ENCODE assay signal across 8 cellular contexts in the genomic region with DNA sequence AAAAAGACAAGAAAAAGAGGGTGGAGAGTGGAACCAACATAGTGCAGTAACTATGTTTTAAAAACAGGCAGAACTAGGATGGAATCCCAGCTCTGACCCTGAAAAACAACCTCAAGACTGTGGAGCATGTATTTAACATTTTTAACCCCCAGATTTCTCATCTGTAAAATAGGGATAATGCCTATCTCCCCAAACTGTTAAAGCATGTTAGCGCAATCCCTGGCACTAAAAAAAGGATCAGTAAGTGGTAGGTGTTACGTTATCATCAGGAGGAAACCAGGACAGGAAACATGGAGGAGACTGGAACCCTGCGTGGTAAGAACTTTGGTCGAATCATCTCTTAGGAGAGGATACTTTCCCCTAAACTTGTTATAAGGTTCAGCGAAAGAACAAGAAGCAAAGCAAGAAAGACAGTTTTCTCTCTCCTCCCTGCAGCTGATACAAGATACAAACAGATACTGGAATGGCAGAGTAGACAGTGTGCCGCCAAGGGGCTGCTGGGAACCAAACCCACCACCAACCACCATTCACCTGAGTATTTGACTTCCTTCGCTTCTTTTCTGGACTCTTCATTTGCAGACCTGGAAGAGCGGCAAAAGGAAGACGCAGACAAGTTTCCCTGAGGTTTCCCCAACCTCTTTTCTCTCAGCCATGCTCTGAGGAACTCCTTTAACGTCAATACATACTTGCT. TPM values are rescaled to one million over a fixed set of nuclear protein-coding genes. Genes with fewer than 3 reads are reported as not detected.
A peak's percentile ranks its signal among the peaks of the same experiment; 100 is the strongest.
DNase-seq lines count a peak whose midpoint lies in the region; ATAC-seq lines count a peak whose summit lies in the region.
"Had no signal": no experiment of that assay in that cellular context is flagged by ENCODE, and none has a peak within 500 bp of the region (broad histone marks: within the 10 kb centered on the region; RNA-seq: fewer than 3 reads in every experiment).

No MANE protein-coding gene starts in this region.

- no peaks in the 10 kb centered on the region for H3K27me3 Mint-ChIP-seq in activated CD8-positive, alpha-beta T cell treated with anti-CD3 and anti-CD28 coated beads, Interleukin-2, amount 10 ng/mL, durations not matched to agents 7 days and 5 days (ENCODE audit: low read depth)
- H3K27me3 Mint-ChIP-seq in stimulated activated naive CD8-positive, alpha-beta T cell treated with anti-CD3 and anti-CD28 coated beads, Interleukin-15, amount 100 ng/mL, for 72 hours: no peaks in the 10 kb centered on the region

- no peaks in the 10 kb centered on the region for H3K9me3 ChIP-seq in HUES6 (ENCODE audit: control insufficient read depth, insufficient read depth, low read depth, low read length)

- H3K27ac ChIP-seq in HUES6 (ENCODE audit: low read depth, low read length): no peak overlapping the region

- no peak for ATAC-seq in activated CD8-positive, alpha-beta T cell treated with anti-CD3 and anti-CD28 coated beads, Interleukin-2, amount 10 ng/mL, durations not matched to agents 7 days and 5 days
- no peak for ATAC-seq in stimulated activated naive CD8-positive, alpha-beta T cell treated with anti-CD3 and anti-CD28 coated beads, Interleukin-15, amount 100 ng/mL, for 72 hours
- ATAC-seq in GM19455 (IDR thresholded peaks at IDR 0.05; ENCODE audit: unreplicated experiment): no peak

- H3K9ac ChIP-seq in HUES6 (ENCODE audit: low read length): peak overlapping the region; percentile 95

- peaks cover 54% of the 10 kb centered on the region for H3K4me1 Mint-ChIP-seq in activated CD8-positive, alpha-beta T cell treated with anti-CD3 and anti-CD28 coated beads, Interleukin-2, amount 10 ng/mL, durations not matched to agents 7 days and 5 days (ENCODE audit: low read depth)
- H3K4me1 Mint-ChIP-seq in stimulated activated naive CD8-positive, alpha-beta T cell treated with anti-CD3 and anti-CD28 coated beads, Interleukin-15, amount 100 ng/mL, for 72 hours: peaks cover 79% of the 10 kb centered on the region

- peaks cover 23% of the 10 kb centered on the region for H3K4me1 ChIP-seq in HUES6 (ENCODE audit: control insufficient read depth, insufficient read depth, low read length)

- no peaks in the 10 kb centered on the region for H3K9me3 Mint-ChIP-seq in activated CD8-positive, alpha-beta T cell treated with anti-CD3 and anti-CD28 coated beads, Interleukin-2, amount 10 ng/mL, durations not matched to agents 7 days and 5 days (ENCODE audit: insufficient read depth)
- no peaks in the 10 kb centered on the region for H3K9me3 Mint-ChIP-seq in stimulated activated naive CD8-positive, alpha-beta T cell treated with anti-CD3 and anti-CD28 coated beads, Interleukin-15, amount 100 ng/mL, for 72 hours

- peak overlapping the region; percentile 82 for H3K4me3 ChIP-seq in HUES6 (ENCODE audit: low read depth, low read length)
- H3K4me3 ChIP-seq in iPS-11a (ENCODE audit: low read depth, low read length): peak overlapping the region; percentile 76

- no peak for DNase-seq in activated CD8-positive, alpha-beta T cell treated with anti-CD3 and anti-CD28 coated beads, Interleukin-2, amount 10 ng/mL, durations not matched to agents 7 days and 5 days
- no peak for DNase-seq in stimulated activated naive CD8-positive, alpha-beta T cell treated with anti-CD3 and anti-CD28 coated beads, Interleukin-15, amount 100 ng/mL, for 72 hours
- no peak for DNase-seq in NCI-H524 (lab: John Stamatoyannopoulos, UW)
- no peak for DNase-seq in NCI-H82 (lab: John Stamatoyannopoulos, UW)
- DNase-seq: occipital lobe had no signal

- peak overlapping the region; percentile 94 for H3K4me3 Mint-ChIP-seq in activated CD8-positive, alpha-beta T cell treated with anti-CD3 and anti-CD28 coated beads, Interleukin-2, amount 10 ng/mL, durations not matched to agents 7 days and 5 days
- H3K4me3 Mint-ChIP-seq in stimulated activated naive CD8-positive, alpha-beta T cell treated with anti-CD3 and anti-CD28 coated beads, Interleukin-15, amount 100 ng/mL, for 72 hours: peak overlapping the region; percentile 87 to 88

- H3K27me3 ChIP-seq in HUES6 (ENCODE audit: control insufficient read depth, insufficient read depth, low read length): no peaks in the 10 kb centered on the region

- POLR2A ChIA-PET in activated CD8-positive, alpha-beta T cell treated with anti-CD3 and anti-CD28 coated beads, Interleukin-2, amount 10 ng/mL, durations not matched to agents 7 days and 5 days (lab: Charles Lee): interaction anchor here (0.8 to 4.9 kb wide), 9 partner anchors 9 to 39 kb away, joined by 3 to 31 read pairs (median 6); a partner anchor contains a TSS

- peak overlapping the region; percentile 87 for H3K27ac Mint-ChIP-seq in activated CD8-positive, alpha-beta T cell treated with anti-CD3 and anti-CD28 coated beads, Interleukin-2, amount 10 ng/mL, durations not matched to agents 7 days and 5 days
- peak overlapping the region; percentile 90 to 96 for H3K27ac Mint-ChIP-seq in stimulated activated naive CD8-positive, alpha-beta T cell treated with anti-CD3 and anti-CD28 coated beads, Interleukin-15, amount 100 ng/mL, for 72 hours

- CTCF ChIA-PET in activated CD8-positive, alpha-beta T cell treated with anti-CD3 and anti-CD28 coated beads, Interleukin-2, amount 10 ng/mL, durations not matched to agents 7 days and 5 days (lab: Charles Lee): interaction anchor here (0.7 to 4.0 kb wide), 13 partner anchors 9 to 401 kb away, joined by 3 to 22 read pairs (median 6); a partner anchor contains a TSS

- H3K36me3 ChIP-seq in HUES6 (ENCODE audit: control insufficient read depth, insufficient read depth, low read length): peaks cover 40% of the 10 kb centered on the region

- peaks cover 51% of the 10 kb centered on the region for H3K36me3 Mint-ChIP-seq in activated CD8-positive, alpha-beta T cell treated with anti-CD3 and anti-CD28 coated beads, Interleukin-2, amount 10 ng/mL, durations not matched to agents 7 days and 5 days (ENCODE audit: low read depth)

RNA-seq across cellular contexts. Expression of a gene that starts 1.0 kb away (rescaled TPM):
- 10 to 100 TPM; 40.2 to 43.9 TPM for total RNA-seq in activated CD8-positive, alpha-beta T cell treated with anti-CD3 and anti-CD28 coated beads, Interleukin-2, amount 10 ng/mL, durations not matched to agents 7 days and 5 days

RNA-seq across cellular contexts. Expression of a gene that starts 4.7 kb away (rescaled TPM):
- total RNA-seq in activated CD8-positive, alpha-beta T cell treated with anti-CD3 and anti-CD28 coated beads, Interleukin-2, amount 10 ng/mL, durations not matched to agents 7 days and 5 days: 10 to 100 TPM; 44.5 to 48.2 TPM

RNA-seq across cellular contexts. Expression of a gene that starts 10.0 kb away (rescaled TPM):
- total RNA-seq in activated CD8-positive, alpha-beta T cell treated with anti-CD3 and anti-CD28 coated beads, Interleukin-2, amount 10 ng/mL, durations not matched to agents 7 days and 5 days: 10 to 100 TPM; 69.6 to 72.4 TPM

RNA-seq across cellular contexts. Expression of a gene that starts 13.9 kb away (rescaled TPM):
- 100 to 1,000 TPM; 151 to 153 TPM for total RNA-seq in activated CD8-positive, alpha-beta T cell treated with anti-CD3 and anti-CD28 coated beads, Interleukin-2, amount 10 ng/mL, durations not matched to agents 7 days and 5 days

RNA-seq across cellular contexts. Expression of a gene that starts 22.6 kb away (rescaled TPM):
- total RNA-seq in activated CD8-positive, alpha-beta T cell treated with anti-CD3 and anti-CD28 coated beads, Interleukin-2, amount 10 ng/mL, durations not matched to agents 7 days and 5 days: 10 to 100 TPM; 39.8 to 45.2 TPM
